In the genomic region with DNA sequence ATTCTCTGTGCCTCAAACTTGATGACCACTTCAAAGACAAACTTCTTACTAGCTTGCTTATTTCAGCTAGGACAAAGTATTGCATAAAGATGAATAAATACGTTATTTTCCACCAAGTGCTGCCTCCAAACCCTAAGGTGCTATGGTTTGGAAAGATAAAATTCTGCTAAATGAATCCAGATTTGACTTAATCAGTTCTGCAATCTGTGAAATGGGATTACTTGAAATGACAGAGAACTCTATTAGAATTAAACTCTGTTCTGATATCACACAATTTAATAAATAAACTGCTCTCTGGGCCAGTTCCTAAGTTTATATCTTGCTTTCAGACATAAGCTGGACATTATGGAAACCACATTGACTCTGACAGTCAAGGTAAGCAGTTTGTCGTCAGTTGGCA, we compare ENCODE assay signal across 34 cellular contexts.
DNase-seq lines count a peak whose midpoint lies in the region; ATAC-seq and TF ChIP-seq lines count a peak whose summit lies in the region.
"Had no signal": no experiment of that assay in that cellular context is flagged by ENCODE, and none has a peak within 500 bp of the region (broad histone marks: within the 10 kb centered on the region; RNA-seq: fewer than 3 reads in every experiment).

No MANE protein-coding gene starts in this region.

- no peak for TF ChIP-seq RAD21 in SK-N-SH (IDR thresholded peaks at IDR 0.05; ENCODE audit: low read length)

- no peak for TF ChIP-seq CTCF in SK-N-SH (IDR thresholded peaks at IDR 0.05)
- TF ChIP-seq CTCF in glutamatergic neuron (IDR thresholded peaks at IDR 0.05; ENCODE audit: partially characterized antibody, unreplicated experiment): no peak

- peaks cover 4% of the 10 kb centered on the region for H3K36me3 Mint-ChIP-seq in glutamatergic neuron (ENCODE audit: unreplicated experiment)
- H3K36me3 Mint-ChIP-seq: CD14-positive monocyte; CD4-positive, alpha-beta memory T cell; CD4-positive, CD25-positive, alpha-beta regulatory T cell; CD8-positive, alpha-beta memory T cell; CD8-positive, alpha-beta T cell had no signal

- H3K4me2 ChIP-seq in BLaER1 (peak overlapping the region; percentile 13; the same call in 1 of the 2 replicates), SK-N-SH (no peak overlapping the region)
- H3K4me2 ChIP-seq: A549 had no signal

- no peaks in the 10 kb centered on the region for H3K36me3 ChIP-seq in BLaER1
- no peaks in the 10 kb centered on the region for H3K36me3 ChIP-seq in SK-N-SH (replicated peaks in 1 of 2; ENCODE audit: control insufficient read depth in 1 of 2, insufficient read depth in 2 of 2, low read length in 1 of 2)
- H3K36me3 ChIP-seq: BE2C; BLaER1 treated with 17β-estradiol and CSF1 and Interleukin-3, amounts not matched to agents 10 nM and 100 nM had no signal

- H3K79me2 ChIP-seq in SK-N-SH (ENCODE audit: insufficient read depth): no peaks in the 10 kb centered on the region

- no peak for DNase-seq in SK-N-SH
- no peak for DNase-seq in glutamatergic neuron
- no peak for DNase-seq in ecto neural progenitor cell (ENCODE audit: low spot score)
- no peak for DNase-seq in stimulated activated CD4-positive, alpha-beta T cell treated with anti-CD3 and anti-CD28 coated beads, Interleukin-12 subunit alpha, Interleukin-12 subunit beta, amount 100 ng/mL, for 4 hours
- DNase-seq: 8988T; ACHN; AML-193; BE2C; C1 segment of cervical spinal cord; Caco-2; Calu3; CD4-positive, alpha-beta memory T cell; CD4-positive, alpha-beta T cell; CD4-positive, CD25-positive, alpha-beta regulatory T cell; CD8-positive, alpha-beta memory T cell; CD8-positive, alpha-beta T cell; COR-L47; DMS 273 treated with DMSO at 0.1 percent for 48 hours; DMS153; DMS53; DMS79; DMS79 treated with DMSO at 0.1 percent for 48 hours; DND-41; EL had no signal

- no peaks in the 10 kb centered on the region for H3K9me2 ChIP-seq in SK-N-SH

- H3K9me3 Mint-ChIP-seq in glutamatergic neuron (ENCODE audit: unreplicated experiment): peaks cover 4% of the 10 kb centered on the region
- H3K9me3 Mint-ChIP-seq: CD8-positive, alpha-beta T cell had no signal

- TF ChIP-seq EP300 in SK-N-SH (IDR thresholded peaks at IDR 0.05; ENCODE audit: borderline replicate concordance in 1 of 2, low read depth in 1 of 2, low read length in 1 of 2): peak in 1 of 2 experiments; percentile 87; a peak in 2 of 4 replicates

- H3K4me3 ChIP-seq in BLaER1 (no peak overlapping the region), SK-N-SH (ENCODE audit: low read depth in 2 of 2, low read length in 1 of 2) (no peak overlapping the region)
- H3K4me3 ChIP-seq: A549; BLaER1 treated with 17β-estradiol and CSF1 and Interleukin-3, amounts not matched to agents 10 nM and 100 nM had no signal

- no peaks in the 10 kb centered on the region for H3F3A ChIP-seq in SK-N-SH (replicated peaks; ENCODE audit: insufficient read depth)

- H4K20me1 ChIP-seq in BLaER1: no peaks in the 10 kb centered on the region
- H4K20me1 ChIP-seq in SK-N-SH (ENCODE audit: insufficient read depth): no peaks in the 10 kb centered on the region
- H4K20me1 ChIP-seq: BLaER1 treated with 17β-estradiol and CSF1 and Interleukin-3, amounts not matched to agents 10 nM and 100 nM had no signal

- WGBS in SK-N-SH (ENCODE audit: low lambda C conversion rate): 29% methylated on average over 2 of the region's 2 CpGs

- H3K27ac ChIP-seq in BLaER1: no peak overlapping the region
- no peak overlapping the region for H3K27ac ChIP-seq in SK-N-SH (ENCODE audit: low read depth in 2 of 2, low read length in 1 of 2)
- H3K27ac ChIP-seq: 22Rv1; A549; BLaER1 treated with 17β-estradiol and CSF1 and Interleukin-3, amounts not matched to agents 10 nM and 100 nM; C4-2B had no signal

- ATAC-seq in SK-N-SH treated with all-trans-retinoic acid at 6 μM for 48 hours (no peak), GM19023 (IDR thresholded peaks at IDR 0.05; ENCODE audit: unreplicated experiment) (no peak), GM21529 (IDR thresholded peaks at IDR 0.05; ENCODE audit: unreplicated experiment) (no peak)
- ATAC-seq: A549; CD8-positive, alpha-beta T cell had no signal

- no peak overlapping the region for H3K9ac ChIP-seq in BLaER1
- H3K9ac ChIP-seq in SK-N-SH: no peak overlapping the region
- H3K9ac ChIP-seq: BLaER1 treated with 17β-estradiol and CSF1 and Interleukin-3, amounts not matched to agents 10 nM and 100 nM had no signal

- H3K27me3 Mint-ChIP-seq in glutamatergic neuron (ENCODE audit: unreplicated experiment): peaks cover 3% of the 10 kb centered on the region
- H3K27me3 Mint-ChIP-seq: B cell; CD4-positive, alpha-beta memory T cell; CD4-positive, alpha-beta T cell; CD4-positive, CD25-positive, alpha-beta regulatory T cell; CD8-positive, alpha-beta memory T cell had no signal

- peak overlapping the region; percentile 64 for H3K27ac Mint-ChIP-seq in glutamatergic neuron (ENCODE audit: unreplicated experiment)
- H3K27ac Mint-ChIP-seq: B cell; CD14-positive monocyte; CD4-positive, alpha-beta memory T cell; CD4-positive, alpha-beta T cell; CD4-positive, CD25-positive, alpha-beta regulatory T cell; CD8-positive, alpha-beta memory T cell; CD8-positive, alpha-beta T cell had no signal

- H3K9me3 ChIP-seq in BLaER1 (no peaks in the 10 kb centered on the region), SK-N-SH (no peaks in the 10 kb centered on the region)
- H3K9me3 ChIP-seq: A549; BE2C; BLaER1 treated with 17β-estradiol and CSF1 and Interleukin-3, amounts not matched to agents 10 nM and 100 nM; Caco-2 had no signal

- H3K4me1 Mint-ChIP-seq in glutamatergic neuron (ENCODE audit: low read depth, unreplicated experiment): peaks cover 33% of the 10 kb centered on the region
- H3K4me1 Mint-ChIP-seq: B cell; CD14-positive monocyte; CD4-positive, alpha-beta memory T cell; CD4-positive, CD25-positive, alpha-beta regulatory T cell; CD8-positive, alpha-beta memory T cell had no signal

- CTCF ChIA-PET in SK-N-SH (lab: Yijun Ruan, JAX): interaction anchor here (0.8 to 1.4 kb wide), 5 partner anchors 11 to 820 kb away, joined by 3 to 5 read pairs (median 3); no protein-coding TSS in a partner anchor

- POLR2A ChIA-PET in SK-N-SH (lab: Yijun Ruan, JAX): no interaction called here

- H3K27me3 ChIP-seq in BLaER1: no peaks in the 10 kb centered on the region
- H3K27me3 ChIP-seq in SK-N-SH (ENCODE audit: insufficient read depth): no peaks in the 10 kb centered on the region
- H3K27me3 ChIP-seq: BE2C; BLaER1 treated with 17β-estradiol and CSF1 and Interleukin-3, amounts not matched to agents 10 nM and 100 nM had no signal

- no peak overlapping the region for H3K4me3 Mint-ChIP-seq in glutamatergic neuron (ENCODE audit: unreplicated experiment)
- H3K4me3 Mint-ChIP-seq: B cell; CD14-positive monocyte; CD4-positive, alpha-beta memory T cell; CD4-positive, alpha-beta T cell; CD4-positive, CD25-positive, alpha-beta regulatory T cell; CD8-positive, alpha-beta memory T cell; CD8-positive, alpha-beta T cell had no signal

- H3K4me1 ChIP-seq in BLaER1 (peaks cover 10% of the 10 kb centered on the region), SK-N-SH (ENCODE audit: control insufficient read depth in 1 of 2, insufficient read depth in 2 of 2, low read depth in 1 of 2, low read length in 1 of 2) (peaks cover 0 to 2% of the 10 kb centered on the region in 2 experiments; a peak in 1 of 4 replicates)
- H3K4me1 ChIP-seq: A549, BE2C, Caco-2 had no signal

- no peak overlapping the region for H2AFZ ChIP-seq in SK-N-SH (ENCODE audit: low read depth)

TF ChIP-seq in SK-N-SH, 30 proteins besides CTCF, POLR2A, EP300 and RAD21:
- no peak for TF ChIP-seq GABPA (IDR thresholded peaks at IDR 0.05; ENCODE audit: low read depth)
- no peak for TF ChIP-seq FOXJ3 (CRISPR knock-in tag; IDR thresholded peaks at IDR 0.05)
- peak; percentile 58; the same call in 1 of the 2 replicates for TF ChIP-seq RCOR1 (IDR thresholded peaks at IDR 0.05; ENCODE audit: low read length)
- TF ChIP-seq FOXM1 (IDR thresholded peaks at IDR 0.05; ENCODE audit: low read depth): no peak
- no peak for TF ChIP-seq MXI1 (IDR thresholded peaks at IDR 0.05; ENCODE audit: low read depth, low read length)
- TF ChIP-seq GATA2 (CRISPR knock-in tag; IDR thresholded peaks at IDR 0.05): no peak; the same call in 1 of the 2 replicates
- TF ChIP-seq CHD2 (IDR thresholded peaks at IDR 0.05; ENCODE audit: low read length, partially characterized antibody): peak; percentile 33

TF ChIP-seq in SK-N-SH treated with all-trans-retinoic acid at 6 μM for 48 hours, 23 proteins besides CTCF, POLR2A, EP300 and RAD21:
- TF ChIP-seq TCF4 (CRISPR knock-in tag; IDR thresholded peaks at IDR 0.05; ENCODE audit: borderline replicate concordance): peak; percentile 46; the same call in 1 of the 2 replicates
- no peak for TF ChIP-seq CSDC2 (CRISPR knock-in tag; IDR thresholded peaks at IDR 0.05)
